Comparison of ENCODE assay signal across 16 cellular contexts in the genomic region with DNA sequence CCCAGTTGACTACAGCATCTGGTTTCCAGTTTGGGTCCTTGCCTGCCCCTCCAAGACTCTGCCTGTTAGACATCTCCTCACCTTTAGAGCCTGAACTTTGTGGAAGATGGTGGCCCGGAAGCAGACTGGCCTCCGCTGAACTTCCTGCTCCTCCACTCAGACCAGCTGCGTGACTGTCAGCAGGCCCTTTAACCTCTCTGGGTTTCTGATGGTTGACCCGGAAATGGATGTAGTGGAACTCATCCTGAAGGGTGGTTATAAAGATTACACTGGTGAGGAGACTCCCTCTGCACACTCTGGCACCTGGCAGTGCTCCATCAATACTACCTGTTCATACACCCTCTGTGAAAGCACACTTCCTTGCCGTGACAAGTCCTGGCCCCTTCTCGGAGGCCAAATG.
DNase-seq lines count a peak whose midpoint lies in the region; ATAC-seq and TF ChIP-seq lines count a peak whose summit lies in the region.
"Had no signal": no experiment of that assay in that cellular context is flagged by ENCODE, and none has a peak within 500 bp of the region (broad histone marks: within the 10 kb centered on the region; RNA-seq: fewer than 3 reads in every experiment).

No MANE protein-coding gene starts in this region.

- no peak for TF ChIP-seq CTCF in CD14-positive monocyte (IDR thresholded peaks at IDR 0.05)
- no peak for TF ChIP-seq CTCF in osteoblast (IDR thresholded peaks at IDR 0.05; ENCODE audit: extremely low read depth, low read depth, low read length)
- no peak for TF ChIP-seq CTCF in heart right ventricle (IDR thresholded peaks at IDR 0.05)

- DNase-seq in CD14-positive monocyte (ENCODE audit: low spot score) (peak; percentile 10), dermis blood vessel endothelial cell (peak; percentile 24), osteoblast (ENCODE audit: insufficient read length, low spot score, missing footprints) (peak; percentile 75), heart right ventricle (no peak), inferior parietal cortex (ENCODE audit: extremely low spot score) (no peak), AG08395 (ENCODE audit: low spot score) (no peak)
- DNase-seq: Caco-2; CD8-positive, alpha-beta T cell; GF-D8; GOT3; H9; IMR-90 had no signal

- intact Hi-C loops in CD14-positive monocyte (cut with micrococcal nuclease) (loop anchor here (5.0 to 10.0 kb wide), 2 partner anchors 87 to 105 kb away; no protein-coding TSS in a partner anchor), heart right ventricle (cut with DNase I) (no loop called here)

- peaks cover 67% of the 10 kb centered on the region for H3K4me1 ChIP-seq in BLaER1
- H3K4me1 ChIP-seq in osteoblast (ENCODE audit: insufficient read depth, low read length) = peaks cover 3% of the 10 kb centered on the region
- H3K4me1 ChIP-seq in heart right ventricle = peaks cover 0 to 26% (median 0%) of the 10 kb centered on the region in 9 donors

- H2AFZ ChIP-seq in osteoblast (ENCODE audit: low read length) = no peak overlapping the region

- H3K4me3 Mint-ChIP-seq in CD14-positive monocyte = no peak overlapping the region
- H3K4me3 Mint-ChIP-seq: CD8-positive, alpha-beta T cell; H9 had no signal

- 76 to 86% methylated on average over 6 of the region's 6 CpGs for WGBS in heart right ventricle, 2 donors

- H3K9ac ChIP-seq in BLaER1 = no peak overlapping the region

- H3K36me3 Mint-ChIP-seq in CD14-positive monocyte = peaks cover 4 to 7% of the 10 kb centered on the region in 2 donors
- H3K36me3 Mint-ChIP-seq: CD8-positive, alpha-beta T cell had no signal

- peaks cover 0 to 1% (median 0%) of the 10 kb centered on the region in 7 donors for H3K9me3 Mint-ChIP-seq in CD14-positive monocyte
- H3K9me3 Mint-ChIP-seq: CD8-positive, alpha-beta T cell; H9 had no signal

- peaks cover 7 to 12% (median 8%) of the 10 kb centered on the region in 3 donors for H3K27me3 Mint-ChIP-seq in CD14-positive monocyte (ENCODE audit: low read depth in 3 of 3)

- H3K79me2 ChIP-seq in osteoblast (ENCODE audit: insufficient read depth, low read length) = no peaks in the 10 kb centered on the region

- H3K27ac ChIP-seq in BLaER1 (no peak overlapping the region), osteoblast (ENCODE audit: low read depth, low read length) (no peak overlapping the region), heart right ventricle (no peak overlapping the region)
- H3K27ac ChIP-seq: A549, C4-2B had no signal

- H3K4me1 Mint-ChIP-seq in CD14-positive monocyte = peaks cover 41% of the 10 kb centered on the region

- H4K20me1 ChIP-seq in BLaER1 (peaks cover 34% of the 10 kb centered on the region; the same call in 1 of the 2 replicates), osteoblast (ENCODE audit: insufficient read depth, low read length) (no peaks in the 10 kb centered on the region)

- ATAC-seq in heart right ventricle (no peak), HG03159 (IDR thresholded peaks at IDR 0.05; ENCODE audit: unreplicated experiment) (no peak)
- ATAC-seq: A549; CD8-positive, alpha-beta T cell had no signal

- H3K36me3 ChIP-seq in BLaER1 (no peaks in the 10 kb centered on the region), osteoblast (ENCODE audit: insufficient read depth, low read length) (no peaks in the 10 kb centered on the region), heart right ventricle (no peaks in the 10 kb centered on the region)

- H3K9me3 ChIP-seq in BLaER1 (no peaks in the 10 kb centered on the region), osteoblast (ENCODE audit: low read depth, low read length) (no peaks in the 10 kb centered on the region), heart right ventricle (no peaks in the 10 kb centered on the region)
- H3K9me3 ChIP-seq: A549, Caco-2 had no signal

- H3K4me3 ChIP-seq in BLaER1 (no peak overlapping the region), osteoblast (ENCODE audit: insufficient read depth, low read length) (no peak overlapping the region), heart right ventricle (no peak overlapping the region)
- H3K4me3 ChIP-seq: A549 had no signal

- peaks cover 7% of the 10 kb centered on the region; the same call in 1 of the 2 replicates for H3K27me3 ChIP-seq in BLaER1
- H3K27me3 ChIP-seq in osteoblast (ENCODE audit: insufficient read depth, low read length) = peaks cover 5% of the 10 kb centered on the region
- H3K27me3 ChIP-seq in heart right ventricle = peaks cover 0 to 3% (median 0%) of the 10 kb centered on the region in 7 donors

- H3K27ac Mint-ChIP-seq in CD14-positive monocyte = peak overlapping the region in 2 of 7 donors; percentile 15 to 54
- H3K27ac Mint-ChIP-seq: CD8-positive, alpha-beta T cell; H9 had no signal

- peak overlapping the region; percentile 65 for H3K4me2 ChIP-seq in BLaER1
- no peak overlapping the region for H3K4me2 ChIP-seq in osteoblast (ENCODE audit: insufficient read depth, low read length)
- H3K4me2 ChIP-seq: A549 had no signal

Comparison
In these comparisons a context has a peak if more than half of its experiments do, and no peak if none do; other contexts are left out.
1. DNase-seq: peak in CD14-positive monocyte (single experiment), dermis blood vessel endothelial cell (single experiment) and osteoblast (single experiment); none in heart right ventricle (0 of 2), inferior parietal cortex (single experiment) and AG08395 (single experiment).
2. intact Hi-C loops: an anchor here in CD14-positive monocyte (5.0 to 10.0 kb wide); none called in heart right ventricle.